ENCODE assay signal across 21 cellular contexts in the genomic region with DNA sequence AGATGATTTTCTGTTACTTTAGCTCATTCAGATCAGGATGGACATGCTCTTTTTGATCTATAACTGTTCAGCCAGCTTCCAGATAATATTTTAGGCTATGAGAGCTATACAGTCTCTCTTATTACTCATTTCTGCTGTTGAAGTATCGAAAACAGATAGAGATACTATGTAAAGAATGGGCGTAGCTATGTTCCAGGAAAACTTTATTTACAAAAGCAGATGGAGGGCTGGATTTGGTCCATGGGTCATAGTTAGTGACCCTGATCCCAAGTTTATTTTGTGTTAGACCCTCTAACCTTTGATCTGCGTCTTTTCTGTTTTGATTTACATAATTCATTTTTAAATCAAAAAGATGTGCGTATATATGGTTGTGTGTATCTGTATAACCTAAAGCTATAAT.
DNase-seq lines count a peak whose midpoint lies in the region; ATAC-seq, FAIRE-seq and TF ChIP-seq lines count a peak whose summit lies in the region.
"Had no signal": no experiment of that assay in that cellular context is flagged by ENCODE, and none has a peak within 500 bp of the region (broad histone marks: within the 10 kb centered on the region; RNA-seq: fewer than 3 reads in every experiment).

No MANE protein-coding gene starts in this region.

- H4K20me1 ChIP-seq in astrocyte (ENCODE audit: insufficient read depth, low read length): no peaks in the 10 kb centered on the region

- no peaks in the 10 kb centered on the region for H3K9me3 Mint-ChIP-seq in astrocyte (ENCODE audit: unreplicated experiment)
- H3K9me3 Mint-ChIP-seq: CD4-positive, CD25-positive, alpha-beta regulatory T cell; CD8-positive, alpha-beta memory T cell; H9 had no signal

- peaks cover 4% of the 10 kb centered on the region for H3K4me1 ChIP-seq in astrocyte (ENCODE audit: insufficient read depth, low read length)
- peaks cover 0 to 31% (median 0%) of the 10 kb centered on the region in 4 donors for H3K4me1 ChIP-seq in tibial artery
- H3K4me1 ChIP-seq: BE2C had no signal

- in situ Hi-C loops in brain microvascular endothelial cell (cut with HindIII; ENCODE audit: low pct_ligation_motif_present, low sequenced_read_pairs): loop anchor here (25.0 kb wide), 1 partner anchor 235 kb away; no protein-coding TSS in a partner anchor

- TF ChIP-seq CTCF in astrocyte (IDR thresholded peaks at IDR 0.05; ENCODE audit: insufficient read depth, low read depth, low read length): no peak
- no peak for TF ChIP-seq CTCF in choroid plexus epithelial cell (conservative IDR thresholded peaks at IDR 0.05; ENCODE audit: low read depth, low read length)
- no peak for TF ChIP-seq CTCF in tibial artery (IDR thresholded peaks at IDR 0.05)
- TF ChIP-seq CTCF in brain microvascular endothelial cell (IDR thresholded peaks at IDR 0.05; ENCODE audit: low read depth, low read length, missing control alignments): no peak

- peaks cover 15% of the 10 kb centered on the region for H3K4me1 Mint-ChIP-seq in astrocyte (ENCODE audit: low read depth, unreplicated experiment)
- H3K4me1 Mint-ChIP-seq: CD8-positive, alpha-beta memory T cell; H9 had no signal

- no peak overlapping the region for H3K4me2 ChIP-seq in astrocyte (ENCODE audit: low read length)
- H3K4me2 ChIP-seq: KMS-11 had no signal

- no peak overlapping the region for H3K27ac ChIP-seq in astrocyte (ENCODE audit: low read depth, low read length)
- peak overlapping the region; percentile 30 to 41 for H3K27ac ChIP-seq in tibial artery
- no peak overlapping the region for H3K27ac ChIP-seq in brain microvascular endothelial cell
- H3K27ac ChIP-seq: KMS-11 had no signal

- H3K9ac ChIP-seq in astrocyte (ENCODE audit: low read length): no peak overlapping the region
- H3K9ac ChIP-seq: KMS-11 had no signal

- H3K36me3 ChIP-seq in astrocyte (ENCODE audit: insufficient read depth, low read length) (peaks cover 5% of the 10 kb centered on the region), tibial artery (peaks cover 0 to 7% (median 0%) of the 10 kb centered on the region in 3 donors), brain microvascular endothelial cell (replicated peaks) (no peaks in the 10 kb centered on the region)

- no peaks in the 10 kb centered on the region for H3K27me3 Mint-ChIP-seq in astrocyte (ENCODE audit: low read depth, unreplicated experiment)
- H3K27me3 Mint-ChIP-seq: CD4-positive, CD25-positive, alpha-beta regulatory T cell; CD8-positive, alpha-beta memory T cell had no signal

- no peak for DNase-seq in astrocyte (ENCODE audit: low read depth)
- DNase-seq in choroid plexus epithelial cell (ENCODE audit: low read depth): peak; percentile 7
- DNase-seq in left colon: no peak
- no peak for DNase-seq in tibial artery
- no peak for DNase-seq in NCI-H1436 (lab: John Stamatoyannopoulos, UW)
- no peak for DNase-seq in GM19240 (ENCODE audit: insufficient read length, low spot score)
- DNase-seq in brain microvascular endothelial cell: no peak
- DNase-seq: ACHN; BE2C; C1 segment of cervical spinal cord; CD4-positive, CD25-positive, alpha-beta regulatory T cell; CD8-positive, alpha-beta memory T cell; COR-L47; DMS 273 treated with DMSO at 0.1 percent for 48 hours; DMS79; GDM1; H9 had no signal

- no peaks in the 10 kb centered on the region for H3K79me2 ChIP-seq in astrocyte (ENCODE audit: insufficient read depth, low read length)

- H3K27me3 ChIP-seq in astrocyte (ENCODE audit: insufficient read depth, low read length) (no peaks in the 10 kb centered on the region), tibial artery (no peaks in the 10 kb centered on the region), brain microvascular endothelial cell (replicated peaks) (no peaks in the 10 kb centered on the region)
- H3K27me3 ChIP-seq: BE2C had no signal

- H3K9me3 ChIP-seq in astrocyte (ENCODE audit: insufficient read depth, low read depth, low read length) (no peaks in the 10 kb centered on the region), tibial artery (no peaks in the 10 kb centered on the region)
- H3K9me3 ChIP-seq: BE2C had no signal

- ATAC-seq in left colon: peak; percentile 48

- H3K4me3 Mint-ChIP-seq in astrocyte (ENCODE audit: unreplicated experiment): no peak overlapping the region
- H3K4me3 Mint-ChIP-seq: CD4-positive, CD25-positive, alpha-beta regulatory T cell; CD8-positive, alpha-beta memory T cell; H9 had no signal

- no peak overlapping the region for H3K27ac Mint-ChIP-seq in astrocyte (ENCODE audit: unreplicated experiment)
- H3K27ac Mint-ChIP-seq: CD4-positive, CD25-positive, alpha-beta regulatory T cell; CD8-positive, alpha-beta memory T cell; H9 had no signal

- intact Hi-C loops in left colon (cut with DNase I, micrococcal nuclease) (no loop called here), tibial artery (cut with DNase I; ENCODE audit: low total_unique reads) (no loop called here)

- H3K4me3 ChIP-seq in astrocyte (ENCODE audit: insufficient read depth, low read depth, low read length) (no peak overlapping the region), choroid plexus epithelial cell (ENCODE audit: low read depth, low read length) (no peak overlapping the region), tibial artery (no peak overlapping the region), brain microvascular endothelial cell (ENCODE audit: low read depth, low read length) (no peak overlapping the region)

- H3K36me3 Mint-ChIP-seq in astrocyte (ENCODE audit: low read depth, unreplicated experiment): no peaks in the 10 kb centered on the region

- no peak overlapping the region for H2AFZ ChIP-seq in astrocyte (ENCODE audit: low read depth, low read length)

- peak; percentile 70 for FAIRE-seq in astrocyte (lab: Jason Lieb, UNC)
- FAIRE-seq: A204.1, H1, HTR-8/SVneo had no signal

Comparison
In these comparisons a context has a peak if more than half of its experiments do, and no peak if none do; other contexts are left out.
1. H3K27ac ChIP-seq: peak in tibial artery (2 of 2); none in astrocyte (single experiment) and brain microvascular endothelial cell (single experiment).